ENCODE assay signal across 2 cellular contexts in the genomic region with DNA sequence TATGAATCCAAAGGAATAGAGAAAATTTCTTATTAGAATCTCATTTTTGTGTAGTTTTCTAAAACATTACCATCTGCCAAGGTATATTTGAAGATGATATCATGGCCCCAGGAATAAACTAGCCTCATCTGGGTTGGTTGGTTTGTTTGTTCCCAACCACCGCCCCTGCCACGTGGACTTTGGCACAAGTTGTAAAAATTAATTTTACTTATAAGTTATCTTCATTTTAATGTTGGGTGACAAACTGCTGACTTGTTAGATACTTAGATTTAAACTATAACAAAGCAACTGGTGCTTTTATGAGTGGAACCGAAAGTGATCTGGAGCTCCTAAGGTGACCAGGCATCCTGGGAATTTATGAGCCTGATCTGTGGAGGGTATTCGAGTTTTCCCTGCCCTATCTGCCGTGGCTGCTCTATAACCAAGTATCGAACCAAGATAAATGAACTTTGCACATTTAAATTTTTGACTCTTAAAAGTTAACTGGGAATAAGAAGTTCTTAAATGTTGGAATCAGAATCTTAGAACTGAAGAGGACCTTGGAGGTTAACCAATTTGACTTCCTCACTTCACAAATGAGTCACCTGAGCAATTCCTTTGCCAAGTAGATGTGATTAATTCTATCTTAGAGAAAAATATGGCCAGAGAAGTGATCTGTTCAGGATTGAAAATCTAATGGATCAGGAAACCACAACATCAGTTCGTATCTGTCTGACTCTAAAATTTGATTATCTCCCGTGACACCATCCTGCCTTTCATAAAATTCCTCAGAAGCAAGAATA.
TF ChIP-seq lines count a peak whose summit lies in the region.

No MANE protein-coding gene starts in this region.

TF ChIP-seq in SK-N-SH, 30 proteins besides CTCF, POLR2A, EP300 and RAD21 (continued from another document):
- TF ChIP-seq, protein P1, sequence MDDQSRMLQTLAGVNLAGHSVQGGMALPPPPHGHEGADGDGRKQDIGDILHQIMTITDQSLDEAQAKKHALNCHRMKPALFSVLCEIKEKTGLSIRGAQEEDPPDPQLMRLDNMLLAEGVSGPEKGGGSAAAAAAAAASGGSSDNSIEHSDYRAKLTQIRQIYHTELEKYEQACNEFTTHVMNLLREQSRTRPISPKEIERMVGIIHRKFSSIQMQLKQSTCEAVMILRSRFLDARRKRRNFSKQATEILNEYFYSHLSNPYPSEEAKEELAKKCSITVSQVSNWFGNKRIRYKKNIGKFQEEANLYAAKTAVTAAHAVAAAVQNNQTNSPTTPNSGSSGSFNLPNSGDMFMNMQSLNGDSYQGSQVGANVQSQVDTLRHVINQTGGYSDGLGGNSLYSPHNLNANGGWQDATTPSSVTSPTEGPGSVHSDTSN (IDR thresholded peaks at IDR 0.05): peak; percentile 39; the same call in 1 of the 2 replicates
- peak; percentile 31; the same call in 1 of the 2 replicates for TF ChIP-seq FOSL2 (IDR thresholded peaks at IDR 0.05; ENCODE audit: borderline replicate concordance, low read depth)
- no peak for TF ChIP-seq EZH2phosphoT487 (IDR thresholded peaks at IDR 0.05; ENCODE audit: borderline replicate concordance, low read depth)
- TF ChIP-seq, protein P2, sequence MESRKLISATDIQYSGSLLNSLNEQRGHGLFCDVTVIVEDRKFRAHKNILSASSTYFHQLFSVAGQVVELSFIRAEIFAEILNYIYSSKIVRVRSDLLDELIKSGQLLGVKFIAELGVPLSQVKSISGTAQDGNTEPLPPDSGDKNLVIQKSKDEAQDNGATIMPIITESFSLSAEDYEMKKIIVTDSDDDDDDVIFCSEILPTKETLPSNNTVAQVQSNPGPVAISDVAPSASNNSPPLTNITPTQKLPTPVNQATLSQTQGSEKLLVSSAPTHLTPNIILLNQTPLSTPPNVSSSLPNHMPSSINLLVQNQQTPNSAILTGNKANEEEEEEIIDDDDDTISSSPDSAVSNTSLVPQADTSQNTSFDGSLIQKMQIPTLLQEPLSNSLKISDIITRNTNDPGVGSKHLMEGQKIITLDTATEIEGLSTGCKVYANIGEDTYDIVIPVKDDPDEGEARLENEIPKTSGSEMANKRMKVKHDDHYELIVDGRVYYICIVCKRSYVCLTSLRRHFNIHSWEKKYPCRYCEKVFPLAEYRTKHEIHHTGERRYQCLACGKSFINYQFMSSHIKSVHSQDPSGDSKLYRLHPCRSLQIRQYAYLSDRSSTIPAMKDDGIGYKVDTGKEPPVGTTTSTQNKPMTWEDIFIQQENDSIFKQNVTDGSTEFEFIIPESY (IDR thresholded peaks at IDR 0.05; ENCODE audit: borderline replicate concordance, low read depth): no peak
- no peak for TF ChIP-seq RFX5 (IDR thresholded peaks at IDR 0.05; ENCODE audit: low read length)

TF ChIP-seq in SK-N-SH treated with all-trans-retinoic acid at 6 μM for 48 hours, 23 proteins besides CTCF, POLR2A, EP300 and RAD21 (continued from another document):
- TF ChIP-seq, protein P3, sequence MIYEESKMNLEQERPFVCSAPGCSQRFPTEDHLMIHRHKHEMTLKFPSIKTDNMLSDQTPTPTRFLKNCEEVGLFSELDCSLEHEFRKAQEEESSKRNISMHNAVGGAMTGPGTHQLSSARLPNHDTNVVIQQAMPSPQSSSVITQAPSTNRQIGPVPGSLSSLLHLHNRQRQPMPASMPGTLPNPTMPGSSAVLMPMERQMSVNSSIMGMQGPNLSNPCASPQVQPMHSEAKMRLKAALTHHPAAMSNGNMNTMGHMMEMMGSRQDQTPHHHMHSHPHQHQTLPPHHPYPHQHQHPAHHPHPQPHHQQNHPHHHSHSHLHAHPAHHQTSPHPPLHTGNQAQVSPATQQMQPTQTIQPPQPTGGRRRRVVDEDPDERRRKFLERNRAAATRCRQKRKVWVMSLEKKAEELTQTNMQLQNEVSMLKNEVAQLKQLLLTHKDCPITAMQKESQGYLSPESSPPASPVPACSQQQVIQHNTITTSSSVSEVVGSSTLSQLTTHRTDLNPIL (CRISPR knock-in tag; IDR thresholded peaks at IDR 0.05; ENCODE audit: low read depth): no peak
- no peak for TF ChIP-seq TCF4 (CRISPR knock-in tag; IDR thresholded peaks at IDR 0.05; ENCODE audit: borderline replicate concordance)
